In the genomic region with DNA sequence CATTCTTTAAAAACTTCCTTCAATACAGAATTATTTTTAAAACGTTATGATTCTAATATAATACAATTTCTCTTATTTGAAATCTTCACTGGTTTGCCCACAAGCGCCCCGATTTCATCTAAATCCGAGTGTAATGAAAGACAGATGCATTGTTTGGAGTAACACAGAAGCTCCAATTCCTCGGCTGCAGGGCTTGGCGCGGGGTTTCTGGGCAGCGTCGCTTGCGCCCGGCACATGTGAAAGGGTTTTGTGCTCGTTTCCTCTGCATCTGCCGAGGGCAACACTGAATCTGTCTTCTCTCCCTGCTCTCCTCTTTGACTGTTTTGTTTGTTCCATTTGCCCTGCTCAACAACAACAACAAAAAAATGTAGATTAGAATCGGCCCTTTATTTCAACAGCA, we compare ENCODE assay signal across 25 cellular contexts.
DNase-seq lines count a peak whose midpoint lies in the region; ATAC-seq and TF ChIP-seq lines count a peak whose summit lies in the region.
"Had no signal": no experiment of that assay in that cellular context is flagged by ENCODE, and none has a peak within 500 bp of the region (broad histone marks: within the 10 kb centered on the region; RNA-seq: fewer than 3 reads in every experiment).

No MANE protein-coding gene starts in this region.

- H3K36me3 Mint-ChIP-seq in brain, result peaks cover 14% of the 10 kb centered on the region
- H3K36me3 Mint-ChIP-seq in activated T-cell treated with anti-CD3 and anti-CD28 coated beads, Interleukin-2, amount 50 U/mL, for 4 hours (ENCODE audit: insufficient read depth), result no peaks in the 10 kb centered on the region
- H3K36me3 Mint-ChIP-seq: CD4-positive, CD25-positive, alpha-beta regulatory T cell; naive thymus-derived CD8-positive, alpha-beta T cell had no signal

- TF ChIP-seq CTCF in brain (conservative IDR thresholded peaks at IDR 0.05), result no peak

- DNase-seq in NCI-H1694 (lab: John Stamatoyannopoulos, UW), result peak; percentile 25
- peak; percentile 79 for DNase-seq in inferior parietal cortex (ENCODE audit: extremely low spot score)
- peak; percentile 93 for DNase-seq in superior temporal gyrus (ENCODE audit: extremely low spot score)
- no peak for DNase-seq in activated T-cell treated with anti-CD3 and anti-CD28 coated beads, Interleukin-2, amount 50 U/mL, for 4 hours
- no peak for DNase-seq in NCI-H446 (lab: John Stamatoyannopoulos, UW)
- DNase-seq in NCI-H82 treated with DMSO at 0.1 percent for 48 hours (lab: John Stamatoyannopoulos, UW; ENCODE audit: unreplicated experiment), result no peak
- DNase-seq: activated B cell treated with CpG ODN at 0.5 μM for 24 hours; activated CD4-positive, alpha-beta T cell treated with anti-CD3 and anti-CD28 coated beads, Interleukin-2, amount 50 U/mL, for 48 hours; activated effector memory CD4-positive, alpha-beta T cell treated with anti-CD3 and anti-CD28 coated beads, Interleukin-2, amount 50 U/mL, for 16 hours; adrenal gland; CD4-positive, CD25-positive, alpha-beta regulatory T cell; central memory CD4-positive, alpha-beta T cell; DMS53; GF-D8; H9; IMR-90; left cardiac atrium; mesendoderm; naive thymus-derived CD8-positive, alpha-beta T cell; NCI-H524 treated with DMSO at 0.1 percent for 48 hours; pancreas; sigmoid colon; T-helper 9 cell had no signal

- peaks cover 10 to 16% (median 13%) of the 10 kb centered on the region in 5 experiments for H3K9me3 Mint-ChIP-seq in brain
- H3K9me3 Mint-ChIP-seq in activated T-cell treated with anti-CD3 and anti-CD28 coated beads, Interleukin-2, amount 50 U/mL, for 4 hours, result no peaks in the 10 kb centered on the region
- H3K9me3 Mint-ChIP-seq: activated B cell treated with CpG ODN at 0.5 μM for 24 hours; naive thymus-derived CD8-positive, alpha-beta T cell had no signal

- no peak for ATAC-seq in activated T-cell treated with anti-CD3 and anti-CD28 coated beads, Interleukin-2, amount 50 U/mL, for 4 hours
- ATAC-seq: gastroesophageal sphincter; left cardiac atrium; naive thymus-derived CD8-positive, alpha-beta T cell; pancreas had no signal

- H3K27ac Mint-ChIP-seq in brain, result peak overlapping the region in 4 of 5 experiments; percentile 73 to 92 (median 86)
- H3K27ac Mint-ChIP-seq: activated B cell treated with CpG ODN at 0.5 μM for 24 hours; CD4-positive, CD25-positive, alpha-beta regulatory T cell; naive thymus-derived CD8-positive, alpha-beta T cell had no signal

- H3K4me1 Mint-ChIP-seq in brain, result peaks cover 37% of the 10 kb centered on the region
- no peaks in the 10 kb centered on the region for H3K4me1 Mint-ChIP-seq in activated T-cell treated with anti-CD3 and anti-CD28 coated beads, Interleukin-2, amount 50 U/mL, for 4 hours (ENCODE audit: low read depth)
- H3K4me1 Mint-ChIP-seq: activated B cell treated with CpG ODN at 0.5 μM for 24 hours; CD4-positive, CD25-positive, alpha-beta regulatory T cell; H9 had no signal

- H3K27me3 Mint-ChIP-seq in brain, result peaks cover 5% of the 10 kb centered on the region
- H3K27me3 Mint-ChIP-seq in activated T-cell treated with anti-CD3 and anti-CD28 coated beads, Interleukin-2, amount 50 U/mL, for 4 hours (ENCODE audit: low read depth), result no peaks in the 10 kb centered on the region

- H3K4me3 Mint-ChIP-seq in brain, result peak overlapping the region in 3 of 5 experiments; percentile 25 to 75 (median 48)
- H3K4me3 Mint-ChIP-seq in activated T-cell treated with anti-CD3 and anti-CD28 coated beads, Interleukin-2, amount 50 U/mL, for 4 hours, result no peak overlapping the region
- H3K4me3 Mint-ChIP-seq: activated B cell treated with CpG ODN at 0.5 μM for 24 hours; CD4-positive, CD25-positive, alpha-beta regulatory T cell; H9; naive thymus-derived CD8-positive, alpha-beta T cell had no signal

Comparison
In these comparisons a context has a peak if more than half of its experiments do, and no peak if none do; other contexts are left out.
1. DNase-seq: peak in NCI-H1694 (single experiment), inferior parietal cortex (single experiment) and superior temporal gyrus (single experiment); none in activated T-cell treated with anti-CD3 and anti-CD28 coated beads, Interleukin-2, amount 50 U/mL, for 4 hours (single experiment), NCI-H446 (0 of 2) and NCI-H82 treated with DMSO at 0.1 percent for 48 hours (single experiment).